ENCODE assay signal across 9 cellular contexts in the genomic region with DNA sequence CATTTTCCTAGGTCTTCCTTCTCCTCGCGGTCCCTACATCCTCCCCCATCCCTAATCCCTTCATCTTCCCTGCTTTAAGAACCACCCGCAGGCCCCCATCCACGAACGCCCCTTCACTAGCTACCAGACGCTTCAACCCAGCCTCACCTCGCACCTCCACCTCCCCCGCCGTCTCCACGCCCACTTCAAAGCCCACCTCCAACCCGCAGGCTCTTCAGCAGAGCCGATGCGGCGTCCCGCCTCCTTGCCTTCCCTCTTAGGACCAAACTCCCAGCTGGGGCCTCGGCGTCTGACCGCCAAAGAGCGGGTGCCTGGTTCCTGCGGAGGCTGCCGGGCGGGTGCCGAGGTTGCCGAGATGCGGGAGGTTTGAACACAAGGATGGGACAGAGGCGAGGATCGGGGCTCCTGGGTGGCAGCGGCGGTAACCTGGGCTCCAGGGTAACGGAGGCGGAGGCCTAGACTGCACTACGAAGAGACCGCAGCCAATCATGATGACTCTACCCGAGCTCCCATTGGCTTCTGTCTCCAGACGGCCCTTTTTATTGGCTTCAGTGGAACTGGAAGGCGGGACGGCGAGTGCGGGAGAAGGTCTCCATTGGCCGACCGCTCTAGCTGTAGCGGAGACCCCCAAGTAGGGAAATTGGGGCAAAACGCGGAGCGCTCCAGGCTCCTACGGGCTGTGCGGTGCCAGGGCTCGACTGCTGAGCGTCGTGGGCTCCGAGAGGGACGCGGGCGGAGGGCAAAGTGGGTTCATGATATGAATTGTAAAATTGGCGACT. TPM values are rescaled to one million over a fixed set of nuclear protein-coding genes. Genes with fewer than 3 reads are reported as not detected.
DNase-seq lines count a peak whose midpoint lies in the region; ATAC-seq, FAIRE-seq and TF ChIP-seq lines count a peak whose summit lies in the region.
"Had no signal": no experiment of that assay in that cellular context is flagged by ENCODE, and none has a peak within 500 bp of the region (broad histone marks: within the 10 kb centered on the region; RNA-seq: fewer than 3 reads in every experiment).

LCA5 (minus strand) TSS at position 462 of the 779 bp plus-strand sequence. CDS start 18,536 bp downstream, outside the sequence.

- peak within 1 kb of the TSS; percentile 52 for H3K56ac ChIP-seq in H1 (replicated peaks; ENCODE audit: insufficient read length, low read depth, low read length)

- 2% methylated on average over 50 of the region's 55 CpGs; no CpG with 5 or more reads in 1 of the 2 experiments for WGBS in H1 (ENCODE audit: extremely low coverage in 1 of 2, insufficient coverage in 1 of 2, insufficient read length in 1 of 2, insufficient replicate concordance in 2 of 2, low coverage in 1 of 2, low lambda C conversion rate in 2 of 2, missing lambda C conversion rate in 1 of 2), 2 experiments

- ATAC-seq in CD4-positive, alpha-beta T cell (ENCODE audit: poor library complexity), result peak; percentile 96
- ATAC-seq in GM19395 (IDR thresholded peaks at IDR 0.05; ENCODE audit: unreplicated experiment), result peak; percentile 100
- peak; percentile 99 for ATAC-seq in HG03520 (IDR thresholded peaks at IDR 0.05; ENCODE audit: unreplicated experiment)

- no peaks in the 10 kb centered on the region for H3K36me3 Mint-ChIP-seq in CD4-positive, alpha-beta T cell (ENCODE audit: low read depth)

- H2BK120ac ChIP-seq in H1 (replicated peaks; ENCODE audit: low read depth, low read length), result no peak within 1 kb of the TSS

- no peak within 1 kb of the TSS for H4K8ac ChIP-seq in H1 (ENCODE audit: extremely low read depth, insufficient read depth, low read length)

- no peak within 1 kb of the TSS for H2BK15ac ChIP-seq in H1 (ENCODE audit: low read length)

- no peak for TF ChIP-seq EP300 in H1 (IDR thresholded peaks at IDR 0.05; ENCODE audit: borderline replicate concordance in 1 of 2, low read depth in 2 of 2, low read length in 2 of 2)

- TF ChIP-seq POLR2A in H1 (IDR thresholded peaks at IDR 0.05; ENCODE audit: control extremely low read depth in 1 of 2, low read depth in 2 of 2, low read length in 2 of 2), result peak in 1 of 2 experiments; percentile 80; a peak in 2 of 3 replicates

- no peak within 1 kb of the TSS for H3K27ac Mint-ChIP-seq in CD4-positive, alpha-beta T cell

- H3K4me1 Mint-ChIP-seq in CD4-positive, alpha-beta T cell (ENCODE audit: low read depth), result no peaks in the 10 kb centered on the region

- peak; percentile 60 to 81 (median 68) for DNase-seq in CD4-positive, alpha-beta T cell
- peak; percentile 99 for DNase-seq in NCI-H748 (lab: John Stamatoyannopoulos, UW; ENCODE audit: unreplicated experiment)
- DNase-seq in activated CD8-positive, alpha-beta memory T cell treated with anti-CD3 and anti-CD28 coated beads for 1 hour (ENCODE audit: extremely low read depth in 1 of 2, low read depth in 1 of 2), result peak; percentile 59 to 60
- peak; percentile 92 to 94 for DNase-seq in H1 (ENCODE audit: low read depth in 1 of 2, low spot score in 2 of 2)
- DNase-seq in lung microvascular endothelial cell (ENCODE audit: low read depth in 2 of 2), result peak; percentile 97 to 99
- peak; percentile 65 to 75 (median 65) for DNase-seq in stimulated activated CD4-positive, alpha-beta T cell treated with anti-CD3 and anti-CD28 coated beads, TNF-alpha, amount 100 ng/mL, for 24 hours (ENCODE audit: low read depth in 3 of 3)

- H3K14ac ChIP-seq in H1 (ENCODE audit: insufficient read length), result no peak within 1 kb of the TSS

- peak within 1 kb of the TSS; percentile 69 to 93 for H3K4me2 ChIP-seq in H1 (ENCODE audit: insufficient read depth in 1 of 2, low read depth in 2 of 2, low read length in 2 of 2)

- H2AK5ac ChIP-seq in H1 (ENCODE audit: low read depth, low read length), result no peak within 1 kb of the TSS

- H4K5ac ChIP-seq in H1 (ENCODE audit: insufficient read length, low read depth, low read length), result peak within 1 kb of the TSS; percentile 54

- peaks cover 3% of the 10 kb centered on the region; the same call in 1 of the 2 replicates for H3K23me2 ChIP-seq in H1 (ENCODE audit: low read depth, low read length)

- H3K4me3 ChIP-seq in H1 (ENCODE audit: extremely low read depth in 1 of 4, insufficient read depth in 2 of 4, low read depth in 3 of 4, low read length in 4 of 4), result peak within 1 kb of the TSS; percentile 71 to 93 (median 91)

- H3K23ac ChIP-seq in H1 (ENCODE audit: insufficient read length), result no peak within 1 kb of the TSS

- H3K27ac ChIP-seq in CD4-positive, alpha-beta T cell (ENCODE audit: low read depth, low read length), result no peak within 1 kb of the TSS
- H3K27ac ChIP-seq in H1 (ENCODE audit: low read depth, low read length), result peak within 1 kb of the TSS; percentile 53

- H3K27me3 Mint-ChIP-seq in CD4-positive, alpha-beta T cell, result peaks cover 10% of the 10 kb centered on the region
- H3K27me3 Mint-ChIP-seq: brain had no signal

- no peaks in the 10 kb centered on the region for H3K9me3 Mint-ChIP-seq in CD4-positive, alpha-beta T cell
- H3K9me3 Mint-ChIP-seq: brain had no signal

- intact Hi-C loops in CD4-positive, alpha-beta T cell (cut with DNase I, micrococcal nuclease), result loop anchor here (5.0 to 10.0 kb wide), 5 partner anchors 292 to 568 kb away; partner anchors contain the start of genes BCKDHB (in 1 of the 2), PHIP (in 1 of the 2) and TTK (in 1 of the 2)

- H2BK20ac ChIP-seq in H1 (ENCODE audit: low read length), result no peak within 1 kb of the TSS

- no peaks in the 10 kb centered on the region; the same call in 1 of the 2 replicates for H3K79me1 ChIP-seq in H1 (ENCODE audit: low read depth, low read length)

- no peak; a peak in 1 of 4 replicates for TF ChIP-seq RAD21 in H1 (IDR thresholded peaks at IDR 0.05 in 1 of 2, conservative IDR thresholded peaks at IDR 0.05 in 1 of 2; ENCODE audit: low read depth in 2 of 2, low read length in 2 of 2)

- H2AFZ ChIP-seq in H1 (ENCODE audit: low read length), result peak within 1 kb of the TSS; percentile 74

- TF ChIP-seq CTCF in CD4-positive, alpha-beta T cell (IDR thresholded peaks at IDR 0.05), result no peak
- no peak for TF ChIP-seq CTCF in H1 (IDR thresholded peaks at IDR 0.05; ENCODE audit: control extremely low read depth in 1 of 3, insufficient read depth in 1 of 3, low read depth in 1 of 3, low read length in 3 of 3)

- H3K36me3 ChIP-seq in H1 (ENCODE audit: control insufficient read depth in 2 of 4, insufficient read depth in 4 of 4, low read length in 3 of 4), result no peaks in the 10 kb centered on the region

- POLR2A ChIA-PET in CD4-positive, alpha-beta T cell (lab: Charles Lee), result interaction anchor here (1.1 to 1.6 kb wide), 3 partner anchors 166 to 467 kb away, joined by 3 to 10 read pairs (median 4); partner anchors contain the start of genes PHIP and TTK
- POLR2A ChIA-PET in H1 (lab: Charles Lee; ENCODE audit: partially characterized antibody), result interaction anchor here (0.8 to 1.6 kb wide), 10 partner anchors 8 to 670 kb away, joined by 3 to 9 read pairs (median 4); partner anchors contain the start of genes IRAK1BP1 and SH3BGRL2

- CTCF ChIA-PET in CD4-positive, alpha-beta T cell (lab: Charles Lee), result no interaction called here
- CTCF ChIA-PET in H1 (lab: Charles Lee; ENCODE audit: partially characterized antibody), result interaction anchor here (0.7 to 1.5 kb wide), 9 partner anchors 10 to 440 kb away, joined by 3 to 6 read pairs (median 3); partner anchors contain the start of gene SH3BGRL2

- H4K20me1 ChIP-seq in H1 (replicated peaks in 1 of 2; ENCODE audit: control insufficient read depth in 1 of 2, insufficient read depth in 2 of 2, low read length in 2 of 2), result no peaks in the 10 kb centered on the region

- H2BK5ac ChIP-seq in H1 (ENCODE audit: low read depth, low read length), result peak within 1 kb of the TSS; percentile 71

- H3K79me2 ChIP-seq in H1 (ENCODE audit: control insufficient read depth in 1 of 2, insufficient read depth in 2 of 2, low read length in 2 of 2), result peaks cover 0 to 12% of the 10 kb centered on the region in 2 experiments; a peak in 2 of 4 replicates

- H2BK12ac ChIP-seq in H1 (ENCODE audit: low read depth, low read length), result peak within 1 kb of the TSS; percentile 62

- H3K27me3 ChIP-seq in CD4-positive, alpha-beta T cell (ENCODE audit: control insufficient read depth, insufficient read depth, low read length), result no peaks in the 10 kb centered on the region
- H3K27me3 ChIP-seq in H1 (replicated peaks in 1 of 4; ENCODE audit: control insufficient read depth in 3 of 4, extremely low read depth in 1 of 4, insufficient read depth in 3 of 4, low read length in 3 of 4), result no peaks in the 10 kb centered on the region

- H3K4ac ChIP-seq in H1 (replicated peaks; ENCODE audit: insufficient read length, low read depth, low read length), result no peak within 1 kb of the TSS

- H3K4me3 Mint-ChIP-seq in CD4-positive, alpha-beta T cell, result no peak within 1 kb of the TSS
- H3K4me3 Mint-ChIP-seq: brain had no signal

- FAIRE-seq in H1 (lab: Jason Lieb, UNC), result peak; percentile 81

- peak within 1 kb of the TSS; percentile 56 to 82 (median 68) for H3K9ac ChIP-seq in H1 (replicated peaks in 1 of 4; ENCODE audit: extremely low read depth in 1 of 4, low read depth in 3 of 4, low read length in 3 of 4)

- H3K4me1 ChIP-seq in H1 (replicated peaks in 1 of 4; ENCODE audit: control insufficient read depth in 3 of 4, insufficient read depth in 4 of 4, low read length in 3 of 4), result peaks cover 0 to 3% (median 1%) of the 10 kb centered on the region in 4 experiments; a peak in 2 of 7 replicates

- H3K9me3 ChIP-seq in CD4-positive, alpha-beta T cell (ENCODE audit: control insufficient read depth, low read length), result no peaks in the 10 kb centered on the region
- H3K9me3 ChIP-seq in H1 (ENCODE audit: insufficient read depth in 2 of 2, low read depth in 1 of 2, low read length in 1 of 2), result no peaks in the 10 kb centered on the region

- H4K91ac ChIP-seq in H1 (replicated peaks; ENCODE audit: insufficient read length, low read length), result no peak within 1 kb of the TSS

- peak within 1 kb of the TSS; percentile 57; the same call in 1 of the 2 replicates for H3K18ac ChIP-seq in H1 (ENCODE audit: extremely low read depth, low read length)

TF ChIP-seq in H1, 55 proteins besides CTCF, POLR2A, EP300 and RAD21 (continues in another document):
- no peak for TF ChIP-seq SP4 (IDR thresholded peaks at IDR 0.05; ENCODE audit: low read length)
- TF ChIP-seq ZNF274 (IDR thresholded peaks at IDR 0.05; ENCODE audit: borderline replicate concordance, extremely low read depth, low read length), result no peak
- no peak for TF ChIP-seq CEBPB (IDR thresholded peaks at IDR 0.05; ENCODE audit: low read depth, low read length)
- peak; percentile 92 for TF ChIP-seq KDM4A (IDR thresholded peaks at IDR 0.05; ENCODE audit: low read depth, low read length, severe bottlenecking)

RNA-seq across cellular contexts. Expression of gene LCA5, which starts in this region (rescaled TPM):
- total RNA-seq in CD4-positive, alpha-beta T cell, result not detected
- total RNA-seq in H1 (2021; fragmentation: NEBNext Ultra II Directional; extraction: Animal tissue kit (Norgen Biotek cat#: 25700)), result 3.6 TPM in 2 replicates
- polyA plus RNA-seq in H1 (2011; rRNA removed), result 0.16 and 0.44 TPM in 2 replicates
- 0.81 TPM for polyA plus RNA-seq in H1 (2011; cell fraction: cytosol; rRNA removed)
- 0.29 TPM for polyA plus RNA-seq in H1 (2011; cell fraction: nucleus; rRNA removed)
- polyA plus RNA-seq in H1 (2012, experiment 1 of 2), result 0.74 to 1.6 TPM (median 1.2 TPM) in 4 replicates
- 0.10 TPM for polyA plus RNA-seq in H1 (2012, experiment 2 of 2)
- 2.1 TPM for polyA plus RNA-seq in H1 (2013, experiment 1 of 2)
- polyA plus RNA-seq in H1 (2013, experiment 2 of 2), result 1.8 TPM
- 1.4 and 1.9 TPM in 2 replicates for polyA minus RNA-seq in H1 (2011; rRNA and poly(A)+ RNA removed)
- 2.1 TPM for polyA minus RNA-seq in H1 (2011; cell fraction: cytosol; rRNA and poly(A)+ RNA removed)
- 5.2 TPM for polyA minus RNA-seq in H1 (2011; cell fraction: nucleus; rRNA and poly(A)+ RNA removed)
- 2.0 and 2.2 TPM in 2 replicates for total RNA-seq in lung microvascular endothelial cell

Comparison
In these comparisons a context has a peak if more than half of its experiments do, and no peak if none do; other contexts are left out.
1. Peak in DNase-seq and ATAC-seq in CD4-positive, alpha-beta T cell; RNA of the gene not detected or under 1 TPM.